ENCODE assay signal across 8 cellular contexts in the genomic region with DNA sequence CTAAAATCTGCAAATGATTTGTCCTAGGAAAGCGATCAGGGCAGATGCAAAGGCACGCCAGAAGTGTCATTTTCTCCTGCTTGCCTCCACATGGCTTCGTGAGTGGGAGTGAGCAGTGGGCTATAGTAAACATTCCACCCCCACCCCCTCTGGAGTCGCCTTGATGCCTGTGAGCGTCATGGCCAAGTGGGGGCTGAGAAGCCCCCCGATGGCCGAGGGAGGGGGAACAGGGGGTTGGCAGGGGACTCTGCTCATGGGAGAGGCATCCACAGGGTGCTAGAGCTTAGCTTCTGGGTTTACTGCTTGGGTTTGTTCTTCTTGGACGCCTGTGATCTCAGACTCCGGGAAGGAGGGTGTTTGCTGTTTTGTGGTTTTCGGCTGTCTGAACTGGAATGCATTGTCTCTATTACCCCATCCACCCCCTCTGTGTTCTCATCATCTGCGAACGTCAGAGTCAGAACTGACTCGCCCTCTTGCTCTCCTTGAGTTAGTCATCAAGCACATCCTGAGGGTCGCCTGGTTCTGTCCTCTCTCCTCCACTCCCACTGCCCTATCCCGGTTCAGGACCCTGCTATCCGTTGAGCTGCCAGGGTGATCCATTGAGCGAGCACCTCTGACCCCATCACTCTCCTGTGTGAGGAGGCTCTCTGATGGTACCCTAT. TPM values are rescaled to one million over a fixed set of nuclear protein-coding genes. Genes with fewer than 3 reads are reported as not detected.
A peak's percentile ranks its signal among the peaks of the same experiment; 100 is the strongest.
DNase-seq lines count a peak whose midpoint lies in the region; ATAC-seq and TF ChIP-seq lines count a peak whose summit lies in the region.

No MANE protein-coding gene starts in this region.

- no peaks in the 10 kb centered on the region for H3K27me3 ChIP-seq in CD4-positive, alpha-beta T cell (ENCODE audit: control insufficient read depth, insufficient read depth, low read length)

- H3K27me3 Mint-ChIP-seq in CD4-positive, alpha-beta T cell = no peaks in the 10 kb centered on the region

- intact Hi-C loops in CD4-positive, alpha-beta T cell (cut with DNase I, micrococcal nuclease) = no loop called here

- peak overlapping the region; percentile 97 for H3K27ac Mint-ChIP-seq in CD4-positive, alpha-beta T cell

- H3K4me1 Mint-ChIP-seq in CD4-positive, alpha-beta T cell (ENCODE audit: low read depth) = peaks cover 79% of the 10 kb centered on the region

- no peak overlapping the region for H3K27ac ChIP-seq in CD4-positive, alpha-beta T cell (ENCODE audit: low read depth, low read length)

- H3K9me3 Mint-ChIP-seq in CD4-positive, alpha-beta T cell = no peaks in the 10 kb centered on the region

- CTCF ChIA-PET in CD4-positive, alpha-beta T cell (lab: Charles Lee) = interaction anchor here (0.6 to 1.8 kb wide), 4 partner anchors 10 to 272 kb away, joined by 3 to 14 read pairs (median 3); no protein-coding TSS in a partner anchor

- ATAC-seq in CD4-positive, alpha-beta T cell (ENCODE audit: poor library complexity) = peak; percentile 70
- no peak for ATAC-seq in HG03159 (IDR thresholded peaks at IDR 0.05; ENCODE audit: unreplicated experiment)
- no peak for ATAC-seq in GM19328 (IDR thresholded peaks at IDR 0.05; ENCODE audit: unreplicated experiment)

- DNase-seq in CD4-positive, alpha-beta T cell = peak in 7 of 10 experiments; percentile 12 to 53 (median 26)
- DNase-seq in NCI-H460 (ENCODE audit: extremely low read depth, low read depth) (peak; percentile 63), amniotic epithelial cell (ENCODE audit: low read depth) (peak; percentile 100), left kidney (ENCODE audit: low read depth, low spot score) (peak; percentile 78), superior temporal gyrus (ENCODE audit: extremely low spot score) (no peak), middle frontal gyrus (ENCODE audit: extremely low spot score, low spot score) (no peak)

- POLR2A ChIA-PET in CD4-positive, alpha-beta T cell (lab: Charles Lee) = interaction anchor here (1.6 kb wide), 1 partner anchor 31 kb away, joined by 6 read pairs; no protein-coding TSS in a partner anchor

- TF ChIP-seq CTCF in CD4-positive, alpha-beta T cell (IDR thresholded peaks at IDR 0.05) = no peak

- peak overlapping the region; percentile 14 for H3K4me3 Mint-ChIP-seq in CD4-positive, alpha-beta T cell

- no peaks in the 10 kb centered on the region for H3K36me3 Mint-ChIP-seq in CD4-positive, alpha-beta T cell (ENCODE audit: low read depth)

- H3K9me3 ChIP-seq in CD4-positive, alpha-beta T cell (ENCODE audit: control insufficient read depth, low read length) = no peaks in the 10 kb centered on the region

RNA-seq across cellular contexts. Expression of a gene that starts 15.4 kb away (rescaled TPM):
- 1 to 10 TPM; 3.0 to 4.2 TPM for total RNA-seq in CD4-positive, alpha-beta T cell
- total RNA-seq in NCI-H460 (2014; rRNA removed; shearing (Covaris generic)) = 0.10 and 0.32 TPM in 2 replicates
- polyA plus RNA-seq in NCI-H460 (2014; cell fraction: nucleus; rRNA removed) = 0.31 and 1.0 TPM in 2 replicates

RNA-seq across cellular contexts. Expression of a gene that starts 42.7 kb away (rescaled TPM):
- total RNA-seq in CD4-positive, alpha-beta T cell = 1 to 10 TPM; 2.5 to 2.6 TPM
- total RNA-seq in NCI-H460 (2014; rRNA removed; shearing (Covaris generic)) = 7.2 and 10.8 TPM in 2 replicates
- 4.7 and 5.4 TPM in 2 replicates for polyA plus RNA-seq in NCI-H460 (2014; cell fraction: nucleus; rRNA removed)

Comparison
In these comparisons a context has a peak if more than half of its experiments do, and no peak if none do; other contexts are left out.
1. DNase-seq: peak in CD4-positive, alpha-beta T cell (7 of 10), NCI-H460 (single experiment), amniotic epithelial cell (single experiment) and left kidney (single experiment); none in superior temporal gyrus (single experiment) and middle frontal gyrus (single experiment).